ENCODE assay signal across 8 cellular contexts in genomic region chr16:21507631-21508305, GRCh38.
DNase-seq lines count a peak whose midpoint lies in the region; ATAC-seq and TF ChIP-seq lines count a peak whose summit lies in the region.
"Not testable (repeated sequence)": the region's sequence is repeated elsewhere in the genome, so short reads cannot be mapped to it uniquely, and the experiment has no call there.

No MANE protein-coding gene starts in this region.

- POLR2A ChIA-PET in CD4-positive, alpha-beta T cell (lab: Charles Lee), result interaction anchor here (0.6 to 1.7 kb wide), 2 partner anchors 12 kb away, joined by 3 to 10 read pairs; no protein-coding TSS in a partner anchor
- POLR2A ChIA-PET in activated CD4-positive, alpha-beta memory T cell treated with anti-CD3 and anti-CD28 coated beads, Interleukin-2, amount 10 ng/mL, durations not matched to agents 7 days and 5 days (lab: Charles Lee), result interaction anchor here (1.4 to 1.6 kb wide), 3 partner anchors 9 to 13 kb away, joined by 3 to 24 read pairs (median 6); no protein-coding TSS in a partner anchor

- not testable (repeated sequence) for H3K36me3 ChIP-seq in adipocyte (ENCODE audit: control insufficient read depth, insufficient read depth, low read length, severe bottlenecking)
- peaks cover 0 to 15% (median 7%) of the 10 kb centered on the region in 4 donors for H3K36me3 ChIP-seq in esophagus muscularis mucosa
- peaks cover 7 to 20% of the 10 kb centered on the region in 2 experiments for H3K36me3 ChIP-seq in trophoblast cell (ENCODE audit: control insufficient read depth in 1 of 2, insufficient read depth in 2 of 2, low read length in 2 of 2)

- not testable (repeated sequence) for H2BK12ac ChIP-seq in trophoblast cell (ENCODE audit: low read length)

- not testable (repeated sequence) for TF ChIP-seq EP300 in esophagus muscularis mucosa (IDR thresholded peaks at IDR 0.05)

- TF ChIP-seq POLR2A in esophagus muscularis mucosa (IDR thresholded peaks at IDR 0.05; ENCODE audit: low read depth); lower leg skin (IDR thresholded peaks at IDR 0.05): not testable (repeated sequence)

- not testable (repeated sequence) for DNase-seq in CD4-positive, alpha-beta T cell; activated CD4-positive, alpha-beta memory T cell treated with anti-CD3 and anti-CD28 coated beads, Interleukin-2, amount 10 ng/mL, durations not matched to agents 7 days and 5 days; adipocyte (ENCODE audit: low read depth); esophagus muscularis mucosa (ENCODE audit: extremely low spot score)
- DNase-seq in LHCN-M2 (ENCODE audit: low read depth), result peak; percentile 77
- DNase-seq in lower leg skin (ENCODE audit: low spot score in 2 of 2), result peak; percentile 16 to 84
- DNase-seq in trophoblast cell, result peak in 1 of 2 donors; percentile 21

- peak overlapping the region; percentile 91 for H3K27ac Mint-ChIP-seq in CD4-positive, alpha-beta T cell
- H3K27ac Mint-ChIP-seq in activated CD4-positive, alpha-beta memory T cell treated with anti-CD3 and anti-CD28 coated beads, Interleukin-2, amount 10 ng/mL, durations not matched to agents 7 days and 5 days, result peak overlapping the region; percentile 99
- H3K27ac Mint-ChIP-seq in stimulated activated naive CD8-positive, alpha-beta T cell treated with anti-CD3 and anti-CD28 coated beads, Interleukin-15, Interleukin-2, amounts not matched to agents 100 ng/mL and 50 ng/mL, for 24 hours, result peak overlapping the region; percentile 90

- ATAC-seq in CD4-positive, alpha-beta T cell (ENCODE audit: poor library complexity), result not testable (repeated sequence)

- H4K12ac ChIP-seq in trophoblast cell (ENCODE audit: low read depth, low read length), result not testable (repeated sequence)

- H3K9me3 ChIP-seq in CD4-positive, alpha-beta T cell (ENCODE audit: control insufficient read depth, low read length); adipocyte (ENCODE audit: control insufficient read depth, low read length); esophagus muscularis mucosa; trophoblast cell (ENCODE audit: insufficient read depth, low read depth, low read length): not testable (repeated sequence)

- H3K4ac ChIP-seq in trophoblast cell (ENCODE audit: low read depth, low read length), result peak overlapping the region; percentile 96

- not testable (repeated sequence) for H3K4me3 ChIP-seq in adipocyte (ENCODE audit: low read length); esophagus muscularis mucosa; lower leg skin (ENCODE audit: low read depth, poor library complexity, severe bottlenecking); trophoblast cell (ENCODE audit: low read depth, low read length)

- not testable (repeated sequence) for H4K91ac ChIP-seq in trophoblast cell (ENCODE audit: low read depth, low read length)

- H3K4me2 ChIP-seq in trophoblast cell (ENCODE audit: low read length), result not testable (repeated sequence)

- not testable (repeated sequence) for H3K14ac ChIP-seq in trophoblast cell (ENCODE audit: low read length)

- not testable (repeated sequence) for H3K9me3 Mint-ChIP-seq in CD4-positive, alpha-beta T cell; activated CD4-positive, alpha-beta memory T cell treated with anti-CD3 and anti-CD28 coated beads, Interleukin-2, amount 10 ng/mL, durations not matched to agents 7 days and 5 days; stimulated activated naive CD8-positive, alpha-beta T cell treated with anti-CD3 and anti-CD28 coated beads, Interleukin-15, Interleukin-2, amounts not matched to agents 100 ng/mL and 50 ng/mL, for 24 hours

- peak overlapping the region; percentile 67 for H3K27ac ChIP-seq in CD4-positive, alpha-beta T cell (ENCODE audit: low read depth, low read length)
- peak overlapping the region; percentile 82 to 90 (median 87) for H3K27ac ChIP-seq in esophagus muscularis mucosa (replicated peaks in 1 of 4)
- not testable (repeated sequence) for H3K27ac ChIP-seq in trophoblast cell (ENCODE audit: low read depth, low read length)

- H2AFZ ChIP-seq in trophoblast cell (ENCODE audit: insufficient read depth, low read length, poor library complexity), result not testable (repeated sequence)

- H3K23ac ChIP-seq in trophoblast cell (ENCODE audit: low read length), result not testable (repeated sequence)

- peaks cover 61% of the 10 kb centered on the region for H3K4me1 Mint-ChIP-seq in CD4-positive, alpha-beta T cell (ENCODE audit: low read depth)
- H3K4me1 Mint-ChIP-seq in activated CD4-positive, alpha-beta memory T cell treated with anti-CD3 and anti-CD28 coated beads, Interleukin-2, amount 10 ng/mL, durations not matched to agents 7 days and 5 days, result peaks cover 64% of the 10 kb centered on the region
- H3K4me1 Mint-ChIP-seq in stimulated activated naive CD8-positive, alpha-beta T cell treated with anti-CD3 and anti-CD28 coated beads, Interleukin-15, Interleukin-2, amounts not matched to agents 100 ng/mL and 50 ng/mL, for 24 hours (ENCODE audit: low read depth), result peaks cover 76% of the 10 kb centered on the region

- H3K4me1 ChIP-seq in adipocyte (ENCODE audit: control insufficient read depth, insufficient read depth, low read length) (peaks cover 42% of the 10 kb centered on the region), esophagus muscularis mucosa (peaks cover 66 to 93% (median 79%) of the 10 kb centered on the region in 4 donors), trophoblast cell (ENCODE audit: control insufficient read depth in 1 of 2, insufficient read depth in 2 of 2, low read length in 2 of 2) (peaks cover 21 to 33% of the 10 kb centered on the region in 2 experiments)

- not testable (repeated sequence) for H3K79me1 ChIP-seq in trophoblast cell (ENCODE audit: low read length)

- peak overlapping the region; percentile 84 for H3K4me3 Mint-ChIP-seq in CD4-positive, alpha-beta T cell
- H3K4me3 Mint-ChIP-seq in activated CD4-positive, alpha-beta memory T cell treated with anti-CD3 and anti-CD28 coated beads, Interleukin-2, amount 10 ng/mL, durations not matched to agents 7 days and 5 days, result peak overlapping the region; percentile 80
- peak overlapping the region; percentile 76 for H3K4me3 Mint-ChIP-seq in stimulated activated naive CD8-positive, alpha-beta T cell treated with anti-CD3 and anti-CD28 coated beads, Interleukin-15, Interleukin-2, amounts not matched to agents 100 ng/mL and 50 ng/mL, for 24 hours

- H3K27me3 ChIP-seq in CD4-positive, alpha-beta T cell (ENCODE audit: control insufficient read depth, insufficient read depth, low read length); adipocyte (replicated peaks; ENCODE audit: control insufficient read depth, insufficient read depth, low read length); esophagus muscularis mucosa; trophoblast cell (ENCODE audit: insufficient read depth, low read length): not testable (repeated sequence)

- H3K79me2 ChIP-seq in trophoblast cell (ENCODE audit: control insufficient read depth, insufficient read depth, low read length, poor library complexity), result peaks cover 26% of the 10 kb centered on the region

- H4K8ac ChIP-seq in trophoblast cell (ENCODE audit: low read depth, low read length), result not testable (repeated sequence)

- not testable (repeated sequence) for H2BK120ac ChIP-seq in trophoblast cell (ENCODE audit: insufficient read depth, low read length, poor library complexity)

- not testable (repeated sequence) for H2BK5ac ChIP-seq in trophoblast cell (ENCODE audit: low read depth, low read length, poor library complexity)

- 72% methylated on average over 6 of the region's 15 CpGs for WGBS in esophagus muscularis mucosa
- WGBS in lower leg skin, 2 donors, result 71 to 87% methylated on average over 15 of the region's 15 CpGs
- WGBS in trophoblast cell (ENCODE audit: extremely low coverage, insufficient coverage, insufficient read length), result no CpG with 5 or more reads among the region's 15 CpGs

- H3K9ac ChIP-seq in adipocyte (ENCODE audit: low read length), result peak overlapping the region; percentile 39
- H3K9ac ChIP-seq in trophoblast cell (ENCODE audit: low read length), result not testable (repeated sequence)

- H3K18ac ChIP-seq in trophoblast cell (ENCODE audit: low read length), result not testable (repeated sequence)

- CTCF ChIA-PET in CD4-positive, alpha-beta T cell (lab: Charles Lee), result interaction anchor here (0.8 kb wide), 1 partner anchor 9 kb away, joined by 3 read pairs; no protein-coding TSS in a partner anchor
- CTCF ChIA-PET in activated CD4-positive, alpha-beta memory T cell treated with anti-CD3 and anti-CD28 coated beads, Interleukin-2, amount 10 ng/mL, durations not matched to agents 7 days and 5 days (lab: Charles Lee), result interaction anchor here (1.4 kb wide), 1 partner anchor 12 kb away, joined by 8 read pairs; no protein-coding TSS in a partner anchor

- H3K36me3 Mint-ChIP-seq in CD4-positive, alpha-beta T cell (ENCODE audit: low read depth), result peaks cover 33% of the 10 kb centered on the region
- H3K36me3 Mint-ChIP-seq in activated CD4-positive, alpha-beta memory T cell treated with anti-CD3 and anti-CD28 coated beads, Interleukin-2, amount 10 ng/mL, durations not matched to agents 7 days and 5 days (ENCODE audit: low read depth), result peaks cover 45% of the 10 kb centered on the region
- H3K36me3 Mint-ChIP-seq in stimulated activated naive CD8-positive, alpha-beta T cell treated with anti-CD3 and anti-CD28 coated beads, Interleukin-15, Interleukin-2, amounts not matched to agents 100 ng/mL and 50 ng/mL, for 24 hours (ENCODE audit: low read depth), result peaks cover 34% of the 10 kb centered on the region

- H3K27me3 Mint-ChIP-seq in CD4-positive, alpha-beta T cell; activated CD4-positive, alpha-beta memory T cell treated with anti-CD3 and anti-CD28 coated beads, Interleukin-2, amount 10 ng/mL, durations not matched to agents 7 days and 5 days; stimulated activated naive CD8-positive, alpha-beta T cell treated with anti-CD3 and anti-CD28 coated beads, Interleukin-15, Interleukin-2, amounts not matched to agents 100 ng/mL and 50 ng/mL, for 24 hours: not testable (repeated sequence)

- intact Hi-C loops in CD4-positive, alpha-beta T cell (cut with DNase I, micrococcal nuclease), result loop anchor here in 1 of 2 experiments (10.0 kb wide), 3 partner anchors 87 to 1953 kb away; partner anchors contain the start of genes ACSM3, METTL9 and VPS35L
- intact Hi-C loops in esophagus muscularis mucosa (cut with DNase I); lower leg skin (cut with DNase I; ENCODE audit: low total_unique reads): not testable (repeated sequence)

- not testable (repeated sequence) for TF ChIP-seq CTCF in CD4-positive, alpha-beta T cell (IDR thresholded peaks at IDR 0.05); esophagus muscularis mucosa (IDR thresholded peaks at IDR 0.05); lower leg skin (IDR thresholded peaks at IDR 0.05)

- H2AK5ac ChIP-seq in trophoblast cell (ENCODE audit: low read length), result not testable (repeated sequence)
